Comparison of ENCODE assay signal across 2 cellular contexts in the genomic region with DNA sequence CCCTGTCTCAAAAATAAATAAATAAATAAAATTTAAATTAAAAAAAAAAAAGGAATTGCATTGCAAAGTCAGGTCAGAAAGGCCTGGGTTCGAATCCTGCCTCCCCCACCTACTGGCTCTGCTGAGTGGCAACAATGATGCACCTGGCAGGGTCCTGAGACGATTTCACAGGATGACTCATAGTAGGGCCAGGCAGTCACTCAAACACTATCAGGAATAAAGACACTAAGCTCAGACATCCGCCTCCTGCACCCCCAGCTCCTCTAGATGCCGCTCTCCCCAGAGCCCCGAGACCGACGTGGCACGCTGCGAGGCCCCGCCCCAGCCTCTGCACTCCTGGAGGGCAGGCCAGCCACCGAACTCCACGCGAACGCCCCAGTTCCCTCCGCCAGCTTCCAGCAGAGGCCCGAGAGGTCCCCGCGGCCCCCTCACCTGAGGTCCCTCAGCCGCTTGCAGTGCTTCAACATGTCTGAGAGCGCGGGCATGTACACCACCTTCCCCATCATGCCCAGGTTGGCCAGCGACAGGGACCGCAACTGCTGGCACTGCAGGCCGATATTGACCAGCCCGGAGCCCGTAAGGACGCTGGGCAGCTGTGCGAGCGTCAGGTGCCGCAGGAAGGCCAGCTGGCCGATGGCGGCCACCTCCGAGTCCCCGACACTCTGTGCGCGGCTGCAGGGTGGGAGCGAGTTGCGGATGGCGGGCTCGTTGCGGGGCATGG.
A peak's percentile ranks its signal among the peaks of the same experiment; 100 is the strongest.
TF ChIP-seq lines count a peak whose summit lies in the region.

No MANE protein-coding gene starts in this region.

TF ChIP-seq in IMR-90, 13 proteins besides CTCF, POLR2A, EP300 and RAD21:
- TF ChIP-seq CEBPB (IDR thresholded peaks at IDR 0.05; ENCODE audit: low read depth, low read length) (no peak), FOS (IDR thresholded peaks at IDR 0.05; ENCODE audit: low read depth, low read length) (no peak), RFX5 (IDR thresholded peaks at IDR 0.05; ENCODE audit: low read depth, low read length) (no peak)

TF ChIP-seq in K562, 482 proteins besides CTCF, POLR2A, EP300 and RAD21 (continues in another document):
- TF ChIP-seq TEAD2 (tag; IDR thresholded peaks at IDR 0.05) (no peak), ATF4 (CRISPR knock-in tag; IDR thresholded peaks at IDR 0.05) (no peak), BMI1 (IDR thresholded peaks at IDR 0.05; ENCODE audit: low read length) (no peak), MXD1 (CRISPR knock-in tag; IDR thresholded peaks at IDR 0.05; ENCODE audit: borderline replicate concordance, poor library complexity, severe bottlenecking) (no peak), PKNOX1 (IDR thresholded peaks at IDR 0.05) (peak; percentile 44; the same call in 1 of the 2 replicates), CHD4 (IDR thresholded peaks at IDR 0.05; ENCODE audit: insufficient read depth, insufficient replicate concordance, low read depth, low read length, poor library complexity, severe bottlenecking) (no peak), KLF10 (CRISPR knock-in tag; IDR thresholded peaks at IDR 0.05) (no peak), HDAC6 (IDR thresholded peaks at IDR 0.05; ENCODE audit: low read depth, low read length) (no peak), REST (CRISPR knock-in tag; IDR thresholded peaks at IDR 0.05; ENCODE audit: low read depth) (no peak), CHCHD3 (CRISPR knock-in tag; IDR thresholded peaks at IDR 0.05) (no peak), FIP1L1 (IDR thresholded peaks at IDR 0.05; ENCODE audit: low read depth, low read length, poor library complexity, severe bottlenecking) (no peak), TAF15 (IDR thresholded peaks at IDR 0.05; ENCODE audit: low read depth, low read length) (no peak), BCOR (IDR thresholded peaks at IDR 0.05) (no peak), PML (IDR thresholded peaks at IDR 0.05; ENCODE audit: low read length) (no peak), FOXJ3 (CRISPR knock-in tag; IDR thresholded peaks at IDR 0.05) (no peak), NFE2L1 (tag; IDR thresholded peaks at IDR 0.05; ENCODE audit: borderline replicate concordance, low read depth) (no peak), ZBTB1 (CRISPR knock-in tag; IDR thresholded peaks at IDR 0.05; ENCODE audit: borderline replicate concordance, low read depth) (no peak), KHSRP (IDR thresholded peaks at IDR 0.05) (no peak), ZNF76 (CRISPR knock-in tag; IDR thresholded peaks at IDR 0.05; ENCODE audit: borderline replicate concordance) (no peak), RBM15 (IDR thresholded peaks at IDR 0.05; ENCODE audit: insufficient read depth, low read length) (no peak), THRAP3 (IDR thresholded peaks at IDR 0.05; ENCODE audit: borderline replicate concordance) (no peak), POLR2G (IDR thresholded peaks at IDR 0.05; ENCODE audit: low read depth, low read length) (0 out of 2 replicates have a peak, but pooled peaks have one; percentile 15), TAF7 (tag; IDR thresholded peaks at IDR 0.05) (no peak), TSC22D4 (tag; IDR thresholded peaks at IDR 0.05) (no peak), GABPB2 (CRISPR knock-in tag; conservative IDR thresholded peaks at IDR 0.05) (no peak), HOXB6 (CRISPR knock-in tag; IDR thresholded peaks at IDR 0.05; ENCODE audit: borderline replicate concordance) (no peak), HNRNPL (IDR thresholded peaks at IDR 0.05; ENCODE audit: low read depth, low read length) (0 out of 2 replicates have a peak, but pooled peaks have one; percentile 20), ZFP1 (CRISPR knock-in tag; IDR thresholded peaks at IDR 0.05) (no peak)
- TF ChIP-seq, protein P1, sequence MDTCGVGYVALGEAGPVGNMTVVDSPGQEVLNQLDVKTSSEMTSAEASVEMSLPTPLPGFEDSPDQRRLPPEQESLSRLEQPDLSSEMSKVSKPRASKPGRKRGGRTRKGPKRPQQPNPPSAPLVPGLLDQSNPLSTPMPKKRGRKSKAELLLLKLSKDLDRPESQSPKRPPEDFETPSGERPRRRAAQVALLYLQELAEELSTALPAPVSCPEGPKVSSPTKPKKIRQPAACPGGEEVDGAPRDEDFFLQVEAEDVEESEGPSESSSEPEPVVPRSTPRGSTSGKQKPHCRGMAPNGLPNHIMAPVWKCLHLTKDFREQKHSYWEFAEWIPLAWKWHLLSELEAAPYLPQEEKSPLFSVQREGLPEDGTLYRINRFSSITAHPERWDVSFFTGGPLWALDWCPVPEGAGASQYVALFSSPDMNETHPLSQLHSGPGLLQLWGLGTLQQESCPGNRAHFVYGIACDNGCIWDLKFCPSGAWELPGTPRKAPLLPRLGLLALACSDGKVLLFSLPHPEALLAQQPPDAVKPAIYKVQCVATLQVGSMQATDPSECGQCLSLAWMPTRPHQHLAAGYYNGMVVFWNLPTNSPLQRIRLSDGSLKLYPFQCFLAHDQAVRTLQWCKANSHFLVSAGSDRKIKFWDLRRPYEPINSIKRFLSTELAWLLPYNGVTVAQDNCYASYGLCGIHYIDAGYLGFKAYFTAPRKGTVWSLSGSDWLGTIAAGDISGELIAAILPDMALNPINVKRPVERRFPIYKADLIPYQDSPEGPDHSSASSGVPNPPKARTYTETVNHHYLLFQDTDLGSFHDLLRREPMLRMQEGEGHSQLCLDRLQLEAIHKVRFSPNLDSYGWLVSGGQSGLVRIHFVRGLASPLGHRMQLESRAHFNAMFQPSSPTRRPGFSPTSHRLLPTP (IDR thresholded peaks at IDR 0.05; ENCODE audit: borderline replicate concordance, extremely low read depth, insufficient read length): no peak
- TF ChIP-seq, protein P2, sequence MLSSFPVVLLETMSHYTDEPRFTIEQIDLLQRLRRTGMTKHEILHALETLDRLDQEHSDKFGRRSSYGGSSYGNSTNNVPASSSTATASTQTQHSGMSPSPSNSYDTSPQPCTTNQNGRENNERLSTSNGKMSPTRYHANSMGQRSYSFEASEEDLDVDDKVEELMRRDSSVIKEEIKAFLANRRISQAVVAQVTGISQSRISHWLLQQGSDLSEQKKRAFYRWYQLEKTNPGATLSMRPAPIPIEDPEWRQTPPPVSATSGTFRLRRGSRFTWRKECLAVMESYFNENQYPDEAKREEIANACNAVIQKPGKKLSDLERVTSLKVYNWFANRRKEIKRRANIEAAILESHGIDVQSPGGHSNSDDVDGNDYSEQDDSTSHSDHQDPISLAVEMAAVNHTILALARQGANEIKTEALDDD (IDR thresholded peaks at IDR 0.05): no peak
- TF ChIP-seq, protein P3, sequence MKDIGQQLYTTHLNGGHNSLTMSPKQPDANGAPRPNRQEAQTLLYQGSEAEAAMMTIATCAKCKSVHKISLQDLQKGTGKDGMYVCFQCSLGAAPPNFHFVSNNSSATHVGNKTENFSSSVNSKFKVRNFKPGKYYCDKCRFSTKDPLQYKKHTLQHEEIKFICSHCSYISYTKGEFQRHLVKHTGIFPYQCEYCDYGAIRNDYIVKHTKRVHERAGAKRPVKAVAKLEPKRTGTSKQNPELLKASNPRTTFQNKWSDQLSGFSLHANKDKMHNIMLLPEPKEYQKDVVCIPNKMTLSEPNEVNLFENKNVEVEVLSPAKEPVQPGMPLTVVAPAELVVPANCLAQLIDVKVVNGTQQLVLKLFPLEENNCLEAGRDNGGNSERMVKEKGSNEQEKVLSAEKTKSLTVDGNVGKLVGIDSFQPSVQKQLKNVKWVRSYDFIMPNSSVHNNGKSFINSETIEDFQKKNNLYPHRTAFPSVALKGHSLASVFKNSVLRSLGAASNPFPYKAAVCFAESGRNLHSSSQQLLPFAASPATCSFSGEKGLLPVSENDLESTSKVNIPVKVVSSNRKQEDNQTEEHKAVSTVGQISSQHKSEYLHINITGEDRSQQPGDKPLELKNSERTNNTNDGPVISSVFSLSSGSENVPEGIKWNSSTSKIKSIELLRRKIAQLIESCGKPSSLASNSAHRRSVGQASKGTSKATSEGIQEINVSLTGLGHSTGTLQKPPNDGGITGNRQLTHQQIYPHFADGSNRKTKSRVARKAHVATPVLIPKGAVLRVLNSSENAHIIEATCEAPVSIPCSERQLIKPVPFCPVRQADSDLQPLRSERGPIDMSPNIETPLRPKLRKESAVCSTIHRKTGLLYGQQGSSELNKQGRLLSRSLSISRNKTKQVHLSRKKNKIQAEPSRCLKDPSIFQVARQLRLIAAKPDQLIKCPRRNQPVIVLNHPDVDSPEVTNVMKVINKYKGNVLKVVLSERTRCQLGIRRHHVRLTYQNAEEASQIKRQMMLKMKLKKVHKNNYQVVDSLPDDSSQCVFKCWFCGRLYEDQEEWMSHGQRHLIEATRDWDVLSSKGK (CRISPR knock-in tag; IDR thresholded peaks at IDR 0.05): no peak
- TF ChIP-seq, protein P4, sequence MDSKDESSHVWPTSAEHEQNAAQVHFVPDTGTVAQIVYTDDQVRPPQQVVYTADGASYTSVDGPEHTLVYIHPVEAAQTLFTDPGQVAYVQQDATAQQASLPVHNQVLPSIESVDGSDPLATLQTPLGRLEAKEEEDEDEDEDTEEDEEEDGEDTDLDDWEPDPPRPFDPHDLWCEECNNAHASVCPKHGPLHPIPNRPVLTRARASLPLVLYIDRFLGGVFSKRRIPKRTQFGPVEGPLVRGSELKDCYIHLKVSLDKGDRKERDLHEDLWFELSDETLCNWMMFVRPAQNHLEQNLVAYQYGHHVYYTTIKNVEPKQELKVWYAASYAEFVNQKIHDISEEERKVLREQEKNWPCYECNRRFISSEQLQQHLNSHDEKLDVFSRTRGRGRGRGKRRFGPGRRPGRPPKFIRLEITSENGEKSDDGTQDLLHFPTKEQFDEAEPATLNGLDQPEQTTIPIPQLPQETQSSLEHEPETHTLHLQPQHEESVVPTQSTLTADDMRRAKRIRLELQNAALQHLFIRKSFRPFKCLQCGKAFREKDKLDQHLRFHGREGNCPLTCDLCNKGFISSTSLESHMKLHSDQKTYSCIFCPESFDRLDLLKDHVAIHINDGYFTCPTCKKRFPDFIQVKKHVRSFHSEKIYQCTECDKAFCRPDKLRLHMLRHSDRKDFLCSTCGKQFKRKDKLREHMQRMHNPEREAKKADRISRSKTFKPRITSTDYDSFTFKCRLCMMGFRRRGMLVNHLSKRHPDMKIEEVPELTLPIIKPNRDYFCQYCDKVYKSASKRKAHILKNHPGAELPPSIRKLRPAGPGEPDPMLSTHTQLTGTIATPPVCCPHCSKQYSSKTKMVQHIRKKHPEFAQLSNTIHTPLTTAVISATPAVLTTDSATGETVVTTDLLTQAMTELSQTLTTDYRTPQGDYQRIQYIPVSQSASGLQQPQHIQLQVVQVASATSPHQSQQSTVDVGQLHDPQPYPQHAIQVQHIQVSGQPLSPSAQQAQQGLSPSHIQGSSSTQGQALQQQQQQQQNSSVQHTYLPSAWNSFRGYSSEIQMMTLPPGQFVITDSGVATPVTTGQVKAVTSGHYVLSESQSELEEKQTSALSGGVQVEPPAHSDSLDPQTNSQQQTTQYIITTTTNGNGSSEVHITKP (IDR thresholded peaks at IDR 0.05; ENCODE audit: partially characterized antibody): no peak
- TF ChIP-seq, protein P5, sequence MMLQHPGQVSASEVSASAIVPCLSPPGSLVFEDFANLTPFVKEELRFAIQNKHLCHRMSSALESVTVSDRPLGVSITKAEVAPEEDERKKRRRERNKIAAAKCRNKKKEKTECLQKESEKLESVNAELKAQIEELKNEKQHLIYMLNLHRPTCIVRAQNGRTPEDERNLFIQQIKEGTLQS (IDR thresholded peaks at IDR 0.05): 0 out of 2 replicates have a peak, but pooled peaks have one; percentile 31
- TF ChIP-seq, protein P5 (CRISPR knock-in tag; conservative IDR thresholded peaks at IDR 0.05): no peak
- TF ChIP-seq, protein P6, sequence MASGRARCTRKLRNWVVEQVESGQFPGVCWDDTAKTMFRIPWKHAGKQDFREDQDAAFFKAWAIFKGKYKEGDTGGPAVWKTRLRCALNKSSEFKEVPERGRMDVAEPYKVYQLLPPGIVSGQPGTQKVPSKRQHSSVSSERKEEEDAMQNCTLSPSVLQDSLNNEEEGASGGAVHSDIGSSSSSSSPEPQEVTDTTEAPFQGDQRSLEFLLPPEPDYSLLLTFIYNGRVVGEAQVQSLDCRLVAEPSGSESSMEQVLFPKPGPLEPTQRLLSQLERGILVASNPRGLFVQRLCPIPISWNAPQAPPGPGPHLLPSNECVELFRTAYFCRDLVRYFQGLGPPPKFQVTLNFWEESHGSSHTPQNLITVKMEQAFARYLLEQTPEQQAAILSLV (tag; IDR thresholded peaks at IDR 0.05): no peak
